In genomic region chr19:43087702-43088340, GRCh38 we compare ENCODE assay signal across 9 cellular contexts. TPM values are rescaled to one million over a fixed set of nuclear protein-coding genes. Genes with fewer than 3 reads are reported as not detected.
A peak's percentile ranks its signal among the peaks of the same experiment; 100 is the strongest.
DNase-seq lines count a peak whose midpoint lies in the region; ATAC-seq, FAIRE-seq and TF ChIP-seq lines count a peak whose summit lies in the region.
"Not testable (repeated sequence)": the region's sequence is repeated elsewhere in the genome, so short reads cannot be mapped to it uniquely, and the experiment has no call there.
"Had no signal": no experiment of that assay in that cellular context is flagged by ENCODE, and none has a peak within 500 bp of the region (broad histone marks: within the 10 kb centered on the region; RNA-seq: fewer than 3 reads in every experiment).

No MANE protein-coding gene starts in this region.

- not testable (repeated sequence) for H3K27ac ChIP-seq in K562 (ENCODE audit: extremely low read depth, low read depth, low read length); heart left ventricle; substantia nigra (ENCODE audit: low read depth, low read length, poor library complexity, severe bottlenecking)

- not testable (repeated sequence) for H3K79me2 ChIP-seq in K562 (ENCODE audit: control insufficient read depth, insufficient read depth, low read length)

- TF ChIP-seq POLR2A in K562 (conservative IDR thresholded peaks at IDR 0.05); heart left ventricle (IDR thresholded peaks at IDR 0.05): not testable (repeated sequence)

- H2AFZ ChIP-seq in K562 (ENCODE audit: low read depth, low read length) = not testable (repeated sequence)

- not testable (repeated sequence) for H3K27me3 ChIP-seq in K562 (ENCODE audit: control insufficient read depth in 2 of 2, insufficient read depth in 2 of 2, low read length in 2 of 2); heart left ventricle

- peak; percentile 2 for DNase-seq in DMS 273 treated with DMSO at 0.1 percent for 48 hours (lab: John Stamatoyannopoulos, UW)
- DNase-seq in HUDEP-2 (lab: John Stamatoyannopoulos, UW; ENCODE audit: unreplicated experiment in 76 of 76) = peak in 63 of 76 experiments; percentile 8 to 83 (median 56)
- peak; percentile 62 for DNase-seq in NCI-H69 (lab: John Stamatoyannopoulos, UW)
- peak; percentile 37 for DNase-seq in activated CD4-positive, CD25-positive, alpha-beta regulatory T cell treated with anti-CD3 and anti-CD28 coated beads, Interleukin-2, amount 50 U/mL, for 72 hours
- peak in 1 of 4 experiments; percentile 34 for DNase-seq in K562 (ENCODE audit: extremely low read depth in 1 of 4, low spot score in 3 of 4)
- DNase-seq in heart left ventricle = peak; percentile 36 to 73 (median 49)
- DNase-seq in omental fat pad (ENCODE audit: low spot score) = peak; percentile 55
- DNase-seq in substantia nigra (lab: John Stamatoyannopoulos, UW) = peak in 28 of 49 donors; percentile 0 to 56 (median 32)

- 3% methylated on average over 13 of the region's 13 CpGs for WGBS in K562 (ENCODE audit: insufficient coverage, low coverage, missing lambda C conversion rate)
- 49 to 53% (median 52%) methylated on average over 13 of the region's 13 CpGs for WGBS in heart left ventricle, 4 donors

- not testable (repeated sequence) for H3K9ac ChIP-seq in K562 (ENCODE audit: insufficient read depth in 1 of 2, low read depth in 2 of 2, low read length in 2 of 2)

- not testable (repeated sequence) for H3K9me3 ChIP-seq in K562 (replicated peaks; ENCODE audit: control insufficient read depth, insufficient read depth, low read depth, low read length); heart left ventricle

- not testable (repeated sequence) for H3K9me1 ChIP-seq in K562 (ENCODE audit: control insufficient read depth, insufficient read depth, low read length)

- POLR2A ChIA-PET in K562 (lab: Yijun Ruan, JAX) = not testable (repeated sequence)

- not testable (repeated sequence) for H3K4me2 ChIP-seq in K562 (ENCODE audit: insufficient read depth, low read length)

- peak; percentile 33 to 56 (median 37); a peak in 5 of 6 replicates for TF ChIP-seq CTCF in K562 (IDR thresholded peaks at IDR 0.05 in 2 of 3, conservative IDR thresholded peaks at IDR 0.05 in 1 of 3; ENCODE audit: insufficient read depth in 2 of 3, low read depth in 1 of 3, low read length in 3 of 3)
- peak; percentile 49 to 70 (median 62) for TF ChIP-seq CTCF in heart left ventricle (IDR thresholded peaks at IDR 0.05)
- not testable (repeated sequence) for TF ChIP-seq CTCF in omental fat pad (IDR thresholded peaks at IDR 0.05)

- FAIRE-seq in K562 (lab: Jason Lieb, UNC) = not testable (repeated sequence)

- H3K4me1 ChIP-seq in K562 (replicated peaks in 1 of 2; ENCODE audit: control insufficient read depth in 2 of 2, insufficient read depth in 2 of 2, low read length in 2 of 2); heart left ventricle: not testable (repeated sequence)

- peak in 1 of 2 experiments; percentile 40; a peak in 2 of 4 replicates for TF ChIP-seq RAD21 in K562 (CRISPR knock-in tag; conservative IDR thresholded peaks at IDR 0.05 in 1 of 2, IDR thresholded peaks at IDR 0.05 in 1 of 2)

- ATAC-seq in K562; heart left ventricle; omental fat pad (ENCODE audit: low FRiP score): not testable (repeated sequence)

- CTCF ChIA-PET in K562 (lab: Yijun Ruan, JAX; ENCODE audit: low intra/inter-chr PET ratio) = not testable (repeated sequence)

- H3K36me3 ChIP-seq in K562 (ENCODE audit: control insufficient read depth, insufficient read depth, low read length); heart left ventricle: not testable (repeated sequence)

- intact Hi-C loops in K562 (cut with micrococcal nuclease) = not testable (repeated sequence)
- intact Hi-C loops in heart left ventricle (cut with DNase I) = loop anchor here in 3 of 10 donors (5.0 to 10.0 kb wide), 3 partner anchors 156 to 163 kb away; no protein-coding TSS in a partner anchor

- not testable (repeated sequence) for H4K20me1 ChIP-seq in K562 (replicated peaks; ENCODE audit: control insufficient read depth, insufficient read depth, low read length)

- not testable (repeated sequence) for H3K4me3 ChIP-seq in K562, heart left ventricle

- in situ Hi-C loops in K562 (cut with MboI) = not testable (repeated sequence)

- BruUV-seq in K562 (replicated peaks; lab: Mats Ljungman, UMichigan) = not testable (repeated sequence)

- TF ChIP-seq EP300 in K562 (IDR thresholded peaks at IDR 0.05; ENCODE audit: low read length) = not testable (repeated sequence)

TF ChIP-seq in K562, 482 proteins besides CTCF, POLR2A, EP300 and RAD21:
- TF ChIP-seq NFIC (IDR thresholded peaks at IDR 0.05) = peak; percentile 87

RNA-seq across cellular contexts. Expression of gene PSG2, which starts 5.3 kb away (rescaled TPM):
- not detected in 2 replicates for total RNA-seq in K562 (2011; cell fraction: chromatin; rRNA removed; ENCODE audit: low replicate concordance)
- total RNA-seq in K562 (2011; cell fraction: nucleolus; rRNA removed) = not detected in 2 replicates
- total RNA-seq in K562 (2011; cell fraction: nucleoplasm; rRNA removed) = not detected in 2 replicates
- total RNA-seq in K562 (2014; rRNA removed) (not detected in 2 replicates), K562 (2014; rRNA removed; fragmentation: Illumina TruSeq; extraction: Trizol) (not detected in 2 replicates), K562 (2015; rRNA removed; fragmentation: Illumina TruSeq; extraction: Trizol) (not detected in 2 replicates), K562 (2021) (not detected in 2 replicates), heart left ventricle (not detected), omental fat pad (not detected)
- polyA plus RNA-seq in K562 (2011; rRNA removed) (not detected in 2 replicates), K562 (2014; fragmentation: Illumina TruSeq; extraction: Trizol) (not detected in 2 replicates), K562 (2014; fragmentation: Nextera tagmentation; extraction: Ambion mirVana) (not detected), K562 (2014; rRNA removed) (not detected in 2 replicates), heart left ventricle (not detected)
- not detected in 2 replicates for polyA plus RNA-seq in K562 (2011; cell fraction: cytosol; rRNA removed)
- not detected in 2 replicates for polyA plus RNA-seq in K562 (2011; cell fraction: nucleus; rRNA removed)
- polyA plus RNA-seq in K562 (2012) = not detected in 2 replicates
- not detected in 2 replicates for polyA minus RNA-seq in K562 (2011; rRNA and poly(A)+ RNA removed)
- polyA minus RNA-seq in K562 (2011; cell fraction: cytosol; rRNA and poly(A)+ RNA removed) = not detected in 2 replicates
- not detected in 2 replicates for polyA minus RNA-seq in K562 (2011; cell fraction: nucleus; rRNA and poly(A)+ RNA removed)
- total RNA-seq: thoracic aorta had no signal
